Comparison of ENCODE assay signal across 24 cellular contexts in the genomic region with DNA sequence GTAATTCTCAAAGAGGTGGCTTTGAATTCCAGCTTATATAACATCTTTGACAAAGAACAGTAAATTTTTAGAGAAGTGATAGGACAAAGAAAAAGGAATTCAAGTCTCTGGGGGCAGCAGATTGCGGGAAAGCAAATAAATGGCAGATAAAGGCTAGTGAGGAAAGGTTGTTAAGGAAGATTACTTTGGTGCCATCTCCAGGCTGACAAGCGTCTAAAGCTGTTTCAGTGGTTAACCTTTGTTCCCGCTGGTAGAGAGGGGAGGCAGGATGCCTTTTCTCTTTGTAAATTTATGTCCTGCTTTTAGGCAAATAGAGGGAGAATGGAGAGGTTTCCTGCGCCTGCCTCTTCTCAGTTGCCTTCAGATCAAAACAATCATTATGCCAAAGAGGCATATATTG.
"Had no signal": no experiment of that assay in that cellular context is flagged by ENCODE, and none has a peak within 500 bp of the region (broad histone marks: within the 10 kb centered on the region; RNA-seq: fewer than 3 reads in every experiment).

No MANE protein-coding gene starts in this region.

- H3K9me3 Mint-ChIP-seq: neural crest cell had no signal

- H3K4me3 Mint-ChIP-seq: activated CD4-positive, alpha-beta memory T cell treated with anti-CD3 and anti-CD28 coated beads for 36 hours; activated T-cell treated with anti-CD3 and anti-CD28 coated beads, Interleukin-2, amount 50 U/mL, for 24 hours; effector memory CD8-positive, alpha-beta T cell; naive thymus-derived CD4-positive, alpha-beta T cell; neural crest cell had no signal

- H3K4me1 Mint-ChIP-seq: naive thymus-derived CD4-positive, alpha-beta T cell had no signal

- H3K27me3 ChIP-seq: heart left ventricle, right atrium auricular region, spleen, tibial nerve had no signal

- DNase-seq: activated CD4-positive, alpha-beta memory T cell treated with anti-CD3 and anti-CD28 coated beads for 36 hours; activated CD4-positive, alpha-beta T cell treated with anti-CD3 and anti-CD28 coated beads for 48 hours; activated CD8-positive, alpha-beta memory T cell treated with anti-CD3 and anti-CD28 coated beads, Interleukin-2, amount 50 U/mL, for 4 hours; activated gamma-delta T cell treated with Interleukin-2 at 50 U/mL for 16 hours; activated naive CD4-positive, alpha-beta T cell treated with anti-CD3 and anti-CD28 coated beads, Interleukin-2, amount 50 U/mL, for 16 hours; activated T-cell treated with anti-CD3 and anti-CD28 coated beads, Interleukin-2, amount 50 U/mL, for 24 hours; amniotic stem cell; caudate nucleus; cortex of kidney; effector memory CD8-positive, alpha-beta T cell; foreskin fibroblast; heart left ventricle; left ventricle myocardium superior; midbrain; naive thymus-derived CD4-positive, alpha-beta T cell; occipital lobe; psoas muscle; spleen; stimulated activated naive CD4-positive, alpha-beta T cell had no signal

- H3K9ac ChIP-seq: parathyroid adenoma had no signal

- H3K36me3 ChIP-seq: heart left ventricle, right atrium auricular region, spleen, suprapubic skin, tibial nerve had no signal

- H3K4me3 ChIP-seq: heart left ventricle, psoas muscle, right atrium auricular region, spleen, suprapubic skin, tibial nerve had no signal

- H3K9me3 ChIP-seq: heart left ventricle, psoas muscle, right atrium auricular region, spleen, suprapubic skin, tibial nerve had no signal

- H3K27ac Mint-ChIP-seq: activated CD4-positive, alpha-beta memory T cell treated with anti-CD3 and anti-CD28 coated beads for 36 hours; activated T-cell treated with anti-CD3 and anti-CD28 coated beads, Interleukin-2, amount 50 U/mL, for 24 hours; effector memory CD8-positive, alpha-beta T cell; naive thymus-derived CD4-positive, alpha-beta T cell had no signal

- H3K79me2 ChIP-seq: parathyroid adenoma had no signal

- H3K4me1 ChIP-seq: parathyroid adenoma, psoas muscle, right atrium auricular region, spleen, suprapubic skin, tibial nerve had no signal

- H3K27me3 Mint-ChIP-seq: activated CD4-positive, alpha-beta memory T cell treated with anti-CD3 and anti-CD28 coated beads for 36 hours; activated T-cell treated with anti-CD3 and anti-CD28 coated beads, Interleukin-2, amount 50 U/mL, for 24 hours; effector memory CD8-positive, alpha-beta T cell; naive thymus-derived CD4-positive, alpha-beta T cell had no signal

- H3K36me3 Mint-ChIP-seq: activated CD4-positive, alpha-beta memory T cell treated with anti-CD3 and anti-CD28 coated beads for 36 hours; naive thymus-derived CD4-positive, alpha-beta T cell had no signal

- H3K27ac ChIP-seq: heart left ventricle, parathyroid adenoma, psoas muscle, right atrium auricular region, spleen, suprapubic skin, tibial nerve had no signal
